11 cellular contexts compared by ENCODE assay signal in the genomic region with DNA sequence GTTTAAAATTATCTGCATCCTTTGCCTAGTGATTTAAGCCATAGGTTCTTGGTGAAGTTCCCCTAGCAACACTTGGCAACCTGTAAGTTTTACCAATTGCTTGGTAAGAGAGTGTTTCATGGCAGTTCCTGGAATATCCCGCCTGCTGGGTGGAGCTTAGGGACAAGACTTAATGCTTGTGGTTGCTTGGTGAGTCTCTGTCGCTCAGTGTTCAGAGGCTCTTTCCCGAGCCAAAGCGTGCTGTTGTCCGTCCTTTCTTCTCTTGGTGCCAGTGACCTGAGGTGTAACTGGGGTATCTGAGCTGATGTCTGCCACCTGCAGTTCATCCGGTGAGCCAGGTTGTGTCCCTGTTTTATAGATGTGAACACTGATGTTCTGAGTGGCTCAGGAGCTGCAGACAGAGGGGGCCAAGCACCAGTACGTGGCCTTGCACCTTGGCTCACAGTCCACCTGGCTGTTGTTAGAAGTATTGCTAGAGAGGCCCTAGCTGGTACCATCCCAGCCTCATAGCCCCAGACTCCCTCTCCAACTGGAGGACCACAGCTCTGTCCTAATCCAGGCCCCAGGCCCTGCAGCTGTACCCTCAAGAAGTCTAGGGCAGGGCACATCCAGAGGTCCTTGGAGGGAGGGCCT. TPM values are rescaled to one million over a fixed set of nuclear protein-coding genes. Genes with fewer than 3 reads are reported as not detected.
DNase-seq lines count a peak whose midpoint lies in the region; ATAC-seq, FAIRE-seq and TF ChIP-seq lines count a peak whose summit lies in the region.
"Had no signal": no experiment of that assay in that cellular context is flagged by ENCODE, and none has a peak within 500 bp of the region (broad histone marks: within the 10 kb centered on the region; RNA-seq: fewer than 3 reads in every experiment).

No MANE protein-coding gene starts in this region.

- peak; percentile 75 for FAIRE-seq in bronchial epithelial cell (lab: Jason Lieb, UNC)
- FAIRE-seq: GM18507, urothelium cell line had no signal

- H3K4me1 Mint-ChIP-seq in memory B cell: peaks cover 33% of the 10 kb centered on the region

- no peaks in the 10 kb centered on the region for H3K27me3 Mint-ChIP-seq in memory B cell

- no peaks in the 10 kb centered on the region for H3K36me3 ChIP-seq in bronchial epithelial cell (ENCODE audit: control insufficient read depth, insufficient read depth, low read length)

- TF ChIP-seq CTCF in HFF-Myc (IDR thresholded peaks at IDR 0.05; ENCODE audit: low read depth, low read length, missing control alignments) (peak; percentile 19), bronchial epithelial cell (IDR thresholded peaks at IDR 0.05; ENCODE audit: insufficient read depth, low read length, severe bottlenecking) (peak; percentile 30)

- peak; percentile 38 for ATAC-seq in memory B cell (ENCODE audit: low read depth)
- ATAC-seq in HG02981 (IDR thresholded peaks at IDR 0.05; ENCODE audit: unreplicated experiment): no peak

- H3K27ac Mint-ChIP-seq in memory B cell: no peak overlapping the region
- H3K27ac Mint-ChIP-seq: activated naive CD4-positive, alpha-beta T cell treated with anti-CD3 and anti-CD28 coated beads for 36 hours had no signal

- no peak overlapping the region for H3K4me3 Mint-ChIP-seq in memory B cell
- H3K4me3 Mint-ChIP-seq: activated naive CD4-positive, alpha-beta T cell treated with anti-CD3 and anti-CD28 coated beads for 36 hours had no signal

- H3K9me3 Mint-ChIP-seq in memory B cell: no peaks in the 10 kb centered on the region
- H3K9me3 Mint-ChIP-seq: activated naive CD4-positive, alpha-beta T cell treated with anti-CD3 and anti-CD28 coated beads for 36 hours had no signal

- no peaks in the 10 kb centered on the region for H3K36me3 Mint-ChIP-seq in memory B cell

- DNase-seq in EH (ENCODE audit: low read depth) (peak; percentile 32), HFF-Myc (ENCODE audit: extremely low read depth, low read depth) (no peak), bronchial epithelial cell (ENCODE audit: low read depth) (no peak), memory B cell (ENCODE audit: low spot score in 2 of 2) (no peak), HPDE6-E6E7 (ENCODE audit: extremely low spot score) (no peak), cerebellum (ENCODE audit: low spot score) (no peak)
- DNase-seq: activated naive CD4-positive, alpha-beta T cell treated with anti-CD3 and anti-CD28 coated beads for 36 hours; stimulated activated CD4-positive, alpha-beta T cell treated with anti-CD3 and anti-CD28 coated beads, Interleukin-1b, Interleukin-23, amount 100 ng/mL, for 48 hours had no signal

- no peak overlapping the region for H3K4me3 ChIP-seq in HFF-Myc (replicated peaks; ENCODE audit: low read depth, low read length)
- no peak overlapping the region for H3K4me3 ChIP-seq in bronchial epithelial cell (ENCODE audit: low read depth, low read length)

- no peaks in the 10 kb centered on the region for H3K27me3 ChIP-seq in bronchial epithelial cell (ENCODE audit: control insufficient read depth, insufficient read depth, low read length)

RNA-seq across cellular contexts. Expression of a gene that starts 16.1 kb away (rescaled TPM):
- 10.0 and 10.9 TPM in 2 replicates for total RNA-seq in bronchial epithelial cell
- total RNA-seq in cerebellum: 21.6 TPM
